23 cellular contexts compared by ENCODE assay signal in genomic region chr6:46808806-46809205, GRCh38. TPM values are rescaled to one million over a fixed set of nuclear protein-coding genes. Genes with fewer than 3 reads are reported as not detected.
DNase-seq lines count a peak whose midpoint lies in the region; ATAC-seq and TF ChIP-seq lines count a peak whose summit lies in the region.
"Had no signal": no experiment of that assay in that cellular context is flagged by ENCODE, and none has a peak within 500 bp of the region (broad histone marks: within the 10 kb centered on the region; RNA-seq: fewer than 3 reads in every experiment).

No MANE protein-coding gene starts in this region.

- no peaks in the 10 kb centered on the region for H3K4me1 ChIP-seq in upper lobe of right lung
- H3K4me1 ChIP-seq in vagina: no peaks in the 10 kb centered on the region

- ATAC-seq in left ventricle myocardium superior (peak; percentile 47), left cardiac atrium (no peak), left colon (peak; percentile 45), upper lobe of right lung (peak; percentile 89), HG02840 (IDR thresholded peaks at IDR 0.05; ENCODE audit: low FRiP score, unreplicated experiment) (no peak)
- ATAC-seq: Panc1 had no signal

- DNase-seq in left ventricle myocardium superior: no peak
- no peak for DNase-seq in left cardiac atrium
- peak; percentile 52 for DNase-seq in SKM-1 (lab: John Stamatoyannopoulos, UW; ENCODE audit: unreplicated experiment)
- no peak for DNase-seq in left colon
- DNase-seq in upper lobe of right lung: no peak
- DNase-seq in NK-92 treated with Interleukin-12 subunit alpha and Interleukin-12 subunit beta, amount 100 ng/mL, for 24 hours (lab: John Stamatoyannopoulos, UW): no peak
- DNase-seq in vagina (ENCODE audit: extremely low spot score in 2 of 2): no peak
- DNase-seq: 8988T; C1 segment of cervical spinal cord; Calu3; CD8-positive, alpha-beta memory T cell; H7; HFFc6; KBM-7; NCI-H1048; NCI-H1417 treated with DMSO at 0.1 percent for 48 hours; NCI-H187; NCI-H446 treated with DMSO at 0.1 percent for 48 hours; NCI-H526 treated with DMSO at 0.1 percent for 48 hours had no signal

- H3K27me3 ChIP-seq in upper lobe of right lung (no peaks in the 10 kb centered on the region), vagina (no peaks in the 10 kb centered on the region)

- no peak overlapping the region for H3K4me3 ChIP-seq in upper lobe of right lung
- no peak overlapping the region for H3K4me3 ChIP-seq in vagina

- TF ChIP-seq CTCF in upper lobe of right lung (IDR thresholded peaks at IDR 0.05) (no peak), vagina (IDR thresholded peaks at IDR 0.05) (no peak)

- H3K27ac ChIP-seq in upper lobe of right lung: no peak overlapping the region
- H3K27ac ChIP-seq in vagina: no peak overlapping the region

- no peaks in the 10 kb centered on the region for H3K9me3 ChIP-seq in upper lobe of right lung
- no peaks in the 10 kb centered on the region for H3K9me3 ChIP-seq in vagina

- intact Hi-C loops in left ventricle myocardium superior (cut with micrococcal nuclease) (no loop called here), left cardiac atrium (cut with DNase I) (no loop called here), left colon (cut with DNase I, micrococcal nuclease) (no loop called here), upper lobe of right lung (cut with DNase I) (no loop called here), vagina (cut with DNase I) (no loop called here)

- no peaks in the 10 kb centered on the region for H3K36me3 ChIP-seq in upper lobe of right lung
- no peaks in the 10 kb centered on the region for H3K36me3 ChIP-seq in vagina

- no peak for TF ChIP-seq POLR2A in vagina (IDR thresholded peaks at IDR 0.05)

RNA-seq across cellular contexts. Expression of gene MEP1A, which starts 15.6 kb away (rescaled TPM):
- total RNA-seq in left ventricle myocardium superior (not detected), left cardiac atrium (not detected), left colon (100 to 1,000 TPM; 197 to 412 TPM), upper lobe of right lung (not detected), vagina (not detected)
- total RNA-seq: Calu3; CD8-positive, alpha-beta memory T cell; Daoy; H7; HFFc6; HT1080 had no signal

Comparison
In these comparisons a context has a peak if more than half of its experiments do, and no peak if none do; other contexts are left out.
1. ATAC-seq: peak in left ventricle myocardium superior (single experiment), left colon (single experiment) and upper lobe of right lung (single experiment); none in left cardiac atrium (0 of 2) and HG02840 (single experiment).
2. RNA of gene MEP1A, which starts 15.6 kb away (total RNA-seq): 197 to 412 TPM in left colon; not detected in upper lobe of right lung (single experiment), not detected in left ventricle myocardium superior (single experiment), not detected in left cardiac atrium and not detected in vagina (single experiment); every median in the first group is over 100 times any median in the second.